Comparison of ENCODE assay signal across 8 cellular contexts in genomic region chr7:120857558-120858298, GRCh38. TPM values are rescaled to one million over a fixed set of nuclear protein-coding genes. Genes with fewer than 3 reads are reported as not detected.
A peak's percentile ranks its signal among the peaks of the same experiment; 100 is the strongest.
DNase-seq lines count a peak whose midpoint lies in the region; ATAC-seq and TF ChIP-seq lines count a peak whose summit lies in the region.

TSS of gene TSPAN12 (minus strand) at chr7:120858144. CDS start at chr7:120856763, 1,381 bp downstream.

- H3K27ac ChIP-seq in HUES6 (ENCODE audit: low read depth, low read length) (peak within 1 kb of the TSS; percentile 78; the same call in 1 of the 2 replicates), PC-9 (peak within 1 kb of the TSS; percentile 45), tibial artery (peak within 1 kb of the TSS; percentile 89 to 94)

- TSS peak; percentile 55 for BruUV-seq in PC-9 (replicated peaks; lab: Mats Ljungman, UMichigan)

- no peaks in the 10 kb centered on the region for H3K36me3 Mint-ChIP-seq in natural killer cell treated with Interleukin-12 subunit alpha and Interleukin-12 subunit beta and Interleukin-15 and Interleukin-18, amount 100 ng/mL, for 72 hours

- no peaks in the 10 kb centered on the region; the same call in 1 of the 2 replicates for H3K9me2 ChIP-seq in PC-9 (ENCODE audit: insufficient read depth)

- DNase-seq in EL (peak; percentile 63), PC-9 (peak; percentile 64 to 90), activated gamma-delta T cell (lab: John Stamatoyannopoulos, UW) (peak; percentile 10), foreskin fibroblast (peak; percentile 58 to 82), tibial artery (peak; percentile 84 to 92)
- DNase-seq in natural killer cell treated with Interleukin-12 subunit alpha and Interleukin-12 subunit beta and Interleukin-15 and Interleukin-18, amount 100 ng/mL, for 72 hours (ENCODE audit: low spot score) = peak; percentile 65

- POLR2A ChIA-PET in PC-9 (lab: Charles Lee; ENCODE audit: unreplicated experiment) = interaction anchor here (0.6 kb wide), 1 partner anchor 26 kb away, joined by 5 read pairs; no protein-coding TSS in a partner anchor

- intact Hi-C loops in PC-9 (cut with micrococcal nuclease; ENCODE audit: unreplicated experiment) (loop anchor here (1.0 to 5.0 kb wide), 4 partner anchors 19 to 245 kb away; partner anchors contain the start of gene ING3), tibial artery (cut with DNase I; ENCODE audit: low total_unique reads) (no loop called here)

- peak within 1 kb of the TSS; percentile 99 for H3K4me2 ChIP-seq in PC-9

- H3K27ac Mint-ChIP-seq in natural killer cell treated with Interleukin-12 subunit alpha and Interleukin-12 subunit beta and Interleukin-15 and Interleukin-18, amount 100 ng/mL, for 72 hours = no peak within 1 kb of the TSS

- H3K27me3 ChIP-seq in HUES6 (ENCODE audit: control insufficient read depth, insufficient read depth, low read length) = no peaks in the 10 kb centered on the region
- no peaks in the 10 kb centered on the region for H3K27me3 ChIP-seq in PC-9 (ENCODE audit: insufficient read depth, low read depth)
- H3K27me3 ChIP-seq in tibial artery = no peaks in the 10 kb centered on the region

- H3K9me3 ChIP-seq in HUES6 (ENCODE audit: control insufficient read depth, insufficient read depth, low read depth, low read length) (no peaks in the 10 kb centered on the region), PC-9 (ENCODE audit: insufficient read depth, low read depth) (no peaks in the 10 kb centered on the region), tibial artery (no peaks in the 10 kb centered on the region)

- peak within 1 kb of the TSS; percentile 89 for H3K9ac ChIP-seq in HUES6 (ENCODE audit: low read length)

- no peaks in the 10 kb centered on the region for H4K20me1 ChIP-seq in PC-9 (ENCODE audit: insufficient read depth)

- H3K4me1 Mint-ChIP-seq in natural killer cell treated with Interleukin-12 subunit alpha and Interleukin-12 subunit beta and Interleukin-15 and Interleukin-18, amount 100 ng/mL, for 72 hours (ENCODE audit: low read depth in 2 of 2) = peaks cover 6 to 11% of the 10 kb centered on the region in 2 donors

- ATAC-seq in GM21576 (IDR thresholded peaks at IDR 0.05; ENCODE audit: unreplicated experiment) = peak; percentile 89
- ATAC-seq in natural killer cell treated with Interleukin-12 subunit alpha and Interleukin-12 subunit beta and Interleukin-15 and Interleukin-18, amount 100 ng/mL, for 72 hours = peak; percentile 80 to 81

- H3K36me3 ChIP-seq in HUES6 (ENCODE audit: control insufficient read depth, insufficient read depth, low read length) = no peaks in the 10 kb centered on the region; the same call in 1 of the 2 replicates
- no peaks in the 10 kb centered on the region for H3K36me3 ChIP-seq in PC-9 (ENCODE audit: low read depth)
- H3K36me3 ChIP-seq in tibial artery = no peaks in the 10 kb centered on the region

- no peaks in the 10 kb centered on the region for H3K9me3 Mint-ChIP-seq in natural killer cell treated with Interleukin-12 subunit alpha and Interleukin-12 subunit beta and Interleukin-15 and Interleukin-18, amount 100 ng/mL, for 72 hours

- peak within 1 kb of the TSS; percentile 76 for H3K4me3 Mint-ChIP-seq in natural killer cell treated with Interleukin-12 subunit alpha and Interleukin-12 subunit beta and Interleukin-15 and Interleukin-18, amount 100 ng/mL, for 72 hours

- TF ChIP-seq CTCF in PC-9 (conservative IDR thresholded peaks at IDR 0.05) (peak; percentile 64), foreskin fibroblast (IDR thresholded peaks at IDR 0.05; ENCODE audit: low read depth, low read length) (peak; percentile 59), tibial artery (IDR thresholded peaks at IDR 0.05) (peak; percentile 64 to 87)

- no peaks in the 10 kb centered on the region for H3K79me2 ChIP-seq in PC-9 (ENCODE audit: low read depth)

- peaks cover 34 to 54% of the 10 kb centered on the region in 2 donors for H3K27me3 Mint-ChIP-seq in natural killer cell treated with Interleukin-12 subunit alpha and Interleukin-12 subunit beta and Interleukin-15 and Interleukin-18, amount 100 ng/mL, for 72 hours

- CTCF ChIA-PET in PC-9 (lab: Charles Lee) = interaction anchor here (0.5 to 0.7 kb wide), 3 partner anchors 21 to 435 kb away, joined by 6 to 8 read pairs (median 6); no protein-coding TSS in a partner anchor

- H2AFZ ChIP-seq in PC-9 = peak within 1 kb of the TSS; percentile 94

- H3F3A ChIP-seq in PC-9 (ENCODE audit: insufficient read depth, low read depth) = peaks cover 5% of the 10 kb centered on the region; the same call in 1 of the 2 replicates

- H3K4me3 ChIP-seq in HUES6 (ENCODE audit: low read depth, low read length) (peak within 1 kb of the TSS; percentile 70), PC-9 (peak within 1 kb of the TSS; percentile 90), foreskin fibroblast (ENCODE audit: low read depth in 1 of 2, low read length in 2 of 2) (peak within 1 kb of the TSS; percentile 65 to 70), tibial artery (peak within 1 kb of the TSS; percentile 75 to 81)

- 0 out of 2 replicates have a peak, but pooled peaks cover 6% of the 10 kb centered on the region for H3K4me1 ChIP-seq in HUES6 (ENCODE audit: control insufficient read depth, insufficient read depth, low read length)
- peaks cover 14% of the 10 kb centered on the region for H3K4me1 ChIP-seq in PC-9 (replicated peaks; ENCODE audit: insufficient read depth)
- peaks cover 0 to 19% (median 8%) of the 10 kb centered on the region in 4 donors for H3K4me1 ChIP-seq in tibial artery

RNA-seq across cellular contexts. Expression of gene TSPAN12, which starts in this region (rescaled TPM):
- 5.8 and 6.1 TPM in 2 replicates for total RNA-seq in PC-9 (2021)
- not detected for total RNA-seq in natural killer cell treated with Interleukin-12 subunit alpha and Interleukin-12 subunit beta and Interleukin-15 and Interleukin-18, amount 100 ng/mL, for 72 hours

Comparison
In these comparisons a context has a peak if more than half of its experiments do, and no peak if none do; other contexts are left out.
1. Peak in every context shown above with its lines: DNase-seq, ATAC-seq, H3K4me3 ChIP-seq and H3K27ac ChIP-seq.
2. Peak in DNase-seq and ATAC-seq in natural killer cell treated with Interleukin-12 subunit alpha and Interleukin-12 subunit beta and Interleukin-15 and Interleukin-18, amount 100 ng/mL, for 72 hours; RNA of the gene not detected or under 1 TPM.
3. DNase-seq: peak in every context shown above with its lines; median percentile 88 in tibial artery; 77 in PC-9; 70 in foreskin fibroblast; 65 in natural killer cell treated with Interleukin-12 subunit alpha and Interleukin-12 subunit beta and Interleukin-15 and Interleukin-18, amount 100 ng/mL, for 72 hours; 63 in EL; 10 in activated gamma-delta T cell.